In the genomic region with DNA sequence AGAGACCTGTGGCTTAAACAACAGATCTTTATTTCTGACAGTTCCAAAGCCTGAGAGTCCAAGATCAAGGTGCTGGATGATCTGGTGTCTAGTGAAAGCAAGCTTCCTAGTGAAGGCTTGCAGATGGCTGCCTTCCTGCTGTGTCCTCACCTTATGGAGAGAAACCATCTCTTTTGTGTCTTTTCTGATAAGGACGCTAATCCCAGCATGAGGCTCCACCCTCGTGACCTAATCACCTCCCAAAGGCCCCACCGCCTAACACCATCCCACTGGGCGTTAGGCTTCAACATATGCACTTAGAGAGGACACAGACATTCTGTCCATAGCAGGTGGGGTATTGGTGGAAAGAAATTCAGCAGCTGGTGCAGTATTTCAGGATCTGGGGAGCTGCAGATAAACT, we compare ENCODE assay signal across 2 cellular contexts.
A peak's percentile ranks its signal among the peaks of the same experiment; 100 is the strongest.
TF ChIP-seq lines count a peak whose summit lies in the region.

No MANE protein-coding gene starts in this region.

TF ChIP-seq in HepG2, 621 proteins besides CTCF, POLR2A, EP300 and RAD21:
- TF ChIP-seq KDM5B (CRISPR knock-in tag; IDR thresholded peaks at IDR 0.05; ENCODE audit: borderline replicate concordance) (no peak), HNF4A (CRISPR knock-in tag; IDR thresholded peaks at IDR 0.05) (no peak), HNRNPK (IDR thresholded peaks at IDR 0.05; ENCODE audit: low read depth, low read length, poor library complexity, severe bottlenecking) (no peak), ZNF513 (CRISPR knock-in tag; conservative IDR thresholded peaks at IDR 0.05) (no peak), ZNF232 (CRISPR knock-in tag; IDR thresholded peaks at IDR 0.05; ENCODE audit: borderline replicate concordance) (no peak), TFDP1 (CRISPR knock-in tag; IDR thresholded peaks at IDR 0.05; ENCODE audit: borderline replicate concordance) (no peak), ZNF724P (CRISPR knock-in tag; IDR thresholded peaks at IDR 0.05; ENCODE audit: borderline replicate concordance) (no peak)

TF ChIP-seq in H1, 55 proteins besides CTCF, POLR2A, EP300 and RAD21:
- TF ChIP-seq PHF8 (conservative IDR thresholded peaks at IDR 0.05; ENCODE audit: low read depth, low read length), result no peak
- TF ChIP-seq TCF12 (IDR thresholded peaks at IDR 0.05; ENCODE audit: low read depth, low read length), result 0 out of 2 replicates have a peak, but pooled peaks have one; percentile 19
- TF ChIP-seq POLR2AphosphoS5 (IDR thresholded peaks at IDR 0.05; ENCODE audit: low read depth, low read length), result no peak
